Comparison of ENCODE assay signal across 1 cellular context in genomic region chr1:231240883-231241735, GRCh38.
A peak's percentile ranks its signal among the peaks of the same experiment; 100 is the strongest.
TF ChIP-seq lines count a peak whose summit lies in the region.

TSS of gene GNPAT (plus strand) at chr1:231241212. CDS start at chr1:231241379, 167 bp downstream.

TF ChIP-seq in HepG2, 621 proteins besides CTCF, POLR2A, EP300 and RAD21 (continued from another document and continues in another):
- TF ChIP-seq IKZF4 (CRISPR knock-in tag; IDR thresholded peaks at IDR 0.05; ENCODE audit: borderline replicate concordance, low read depth, not compliant biosample characterization) (peak; percentile 82), MTF1 (CRISPR knock-in tag; IDR thresholded peaks at IDR 0.05) (no peak), ZNF547 (CRISPR knock-in tag; IDR thresholded peaks at IDR 0.05) (peak; percentile 87), ZNF225 (CRISPR knock-in tag; IDR thresholded peaks at IDR 0.05) (peak; percentile 49; the same call in 1 of the 2 replicates), RNF219 (CRISPR knock-in tag; IDR thresholded peaks at IDR 0.05) (0 out of 2 replicates have a peak, but pooled peaks have one; percentile 38), ARNTL (CRISPR knock-in tag; IDR thresholded peaks at IDR 0.05) (no peak), IRX3 (CRISPR knock-in tag; IDR thresholded peaks at IDR 0.05; ENCODE audit: borderline replicate concordance, low read depth) (no peak), SP140L (CRISPR knock-in tag; IDR thresholded peaks at IDR 0.05; ENCODE audit: borderline replicate concordance) (0 out of 2 replicates have a peak, but pooled peaks have one; percentile 39), RNF2 (conservative IDR thresholded peaks at IDR 0.05; ENCODE audit: low read depth) (0 out of 2 replicates have a peak, but pooled peaks have one; percentile 71), ZNF704 (CRISPR knock-in tag; IDR thresholded peaks at IDR 0.05; ENCODE audit: borderline replicate concordance) (peak; percentile 49; the same call in 1 of the 2 replicates), ZNF841 (CRISPR knock-in tag; IDR thresholded peaks at IDR 0.05; ENCODE audit: borderline replicate concordance) (no peak), NFIB (CRISPR knock-in tag; IDR thresholded peaks at IDR 0.05; ENCODE audit: borderline replicate concordance) (no peak; the same call in 1 of the 2 replicates), ZFP41 (CRISPR knock-in tag; IDR thresholded peaks at IDR 0.05; ENCODE audit: borderline replicate concordance) (no peak), BRF2 (CRISPR knock-in tag; IDR thresholded peaks at IDR 0.05) (no peak), SP5 (CRISPR knock-in tag; IDR thresholded peaks at IDR 0.05; ENCODE audit: borderline replicate concordance, low read depth) (no peak), ZNF383 (CRISPR knock-in tag; IDR thresholded peaks at IDR 0.05; ENCODE audit: borderline replicate concordance) (no peak), ZNF713 (CRISPR knock-in tag; IDR thresholded peaks at IDR 0.05) (no peak), ZFAT (CRISPR knock-in tag; conservative IDR thresholded peaks at IDR 0.05) (0 out of 2 replicates have a peak, but pooled peaks have one; percentile 55), EZH2 (conservative IDR thresholded peaks at IDR 0.05; ENCODE audit: low read depth, low read length) (no peak), SYNCRIP (IDR thresholded peaks at IDR 0.05; ENCODE audit: insufficient read depth, low read depth, low read length) (no peak), ZBTB1 (CRISPR knock-in tag; IDR thresholded peaks at IDR 0.05; ENCODE audit: borderline replicate concordance) (no peak; the same call in 1 of the 2 replicates), ZNF124 (CRISPR knock-in tag; IDR thresholded peaks at IDR 0.05) (peak; percentile 52; the same call in 1 of the 2 replicates), ERF (CRISPR knock-in tag; IDR thresholded peaks at IDR 0.05) (peak; percentile 71; the same call in 1 of the 2 replicates), TMF1 (CRISPR knock-in tag; IDR thresholded peaks at IDR 0.05; ENCODE audit: low read depth) (no peak; the same call in 1 of the 2 replicates), SOX6 (IDR thresholded peaks at IDR 0.05) (no peak), SOX6 (CRISPR knock-in tag; IDR thresholded peaks at IDR 0.05) (0 out of 2 replicates have a peak, but pooled peaks have one; percentile 46), MEIS1 (CRISPR knock-in tag; IDR thresholded peaks at IDR 0.05; ENCODE audit: borderline replicate concordance) (0 out of 2 replicates have a peak, but pooled peaks have one; percentile 35), STAG1 (CRISPR knock-in tag; IDR thresholded peaks at IDR 0.05) (no peak), ZBTB25 (CRISPR knock-in tag; IDR thresholded peaks at IDR 0.05) (peak; percentile 65; the same call in 1 of the 2 replicates), ISL2 (CRISPR knock-in tag; IDR thresholded peaks at IDR 0.05) (peak; percentile 71), ZFP36L2 (CRISPR knock-in tag; IDR thresholded peaks at IDR 0.05) (no peak), SNRNP70 (IDR thresholded peaks at IDR 0.05; ENCODE audit: low read depth, low read length) (no peak), TRIM22 (IDR thresholded peaks at IDR 0.05) (no peak), THAP11 (CRISPR knock-in tag; IDR thresholded peaks at IDR 0.05) (peak; percentile 81), SRF (IDR thresholded peaks at IDR 0.05; ENCODE audit: low read depth, low read length) (no peak), THAP7 (CRISPR knock-in tag; IDR thresholded peaks at IDR 0.05) (no peak), KLF11 (CRISPR knock-in tag; IDR thresholded peaks at IDR 0.05) (no peak; the same call in 1 of the 2 replicates), TCF7 (IDR thresholded peaks at IDR 0.05; ENCODE audit: low read depth) (no peak), ZNF546 (CRISPR knock-in tag; conservative IDR thresholded peaks at IDR 0.05) (peak; percentile 72; the same call in 1 of the 2 replicates), RAD51 (IDR thresholded peaks at IDR 0.05; ENCODE audit: borderline replicate concordance) (no peak), ZC3H4 (CRISPR knock-in tag; IDR thresholded peaks at IDR 0.05; ENCODE audit: borderline replicate concordance) (no peak), HDAC1 (CRISPR knock-in tag; IDR thresholded peaks at IDR 0.05) (peak; percentile 86), NFKB2 (CRISPR knock-in tag; IDR thresholded peaks at IDR 0.05; ENCODE audit: borderline replicate concordance) (peak; percentile 78; the same call in 1 of the 2 replicates), ZNF282 (IDR thresholded peaks at IDR 0.05; ENCODE audit: partially characterized antibody) (no peak), NONO (IDR thresholded peaks at IDR 0.05) (no peak), NONO (CRISPR knock-in tag; conservative IDR thresholded peaks at IDR 0.05) (peak; percentile 84), MBD4 (IDR thresholded peaks at IDR 0.05; ENCODE audit: borderline replicate concordance, low read length) (no peak), SKI (IDR thresholded peaks at IDR 0.05; ENCODE audit: partially characterized antibody) (no peak)
- TF ChIP-seq, protein P1, sequence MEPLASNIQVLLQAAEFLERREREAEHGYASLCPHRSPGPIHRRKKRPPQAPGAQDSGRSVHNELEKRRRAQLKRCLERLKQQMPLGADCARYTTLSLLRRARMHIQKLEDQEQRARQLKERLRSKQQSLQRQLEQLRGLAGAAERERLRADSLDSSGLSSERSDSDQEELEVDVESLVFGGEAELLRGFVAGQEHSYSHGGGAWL (CRISPR knock-in tag; IDR thresholded peaks at IDR 0.05) = peak; percentile 72
- TF ChIP-seq, protein P2, sequence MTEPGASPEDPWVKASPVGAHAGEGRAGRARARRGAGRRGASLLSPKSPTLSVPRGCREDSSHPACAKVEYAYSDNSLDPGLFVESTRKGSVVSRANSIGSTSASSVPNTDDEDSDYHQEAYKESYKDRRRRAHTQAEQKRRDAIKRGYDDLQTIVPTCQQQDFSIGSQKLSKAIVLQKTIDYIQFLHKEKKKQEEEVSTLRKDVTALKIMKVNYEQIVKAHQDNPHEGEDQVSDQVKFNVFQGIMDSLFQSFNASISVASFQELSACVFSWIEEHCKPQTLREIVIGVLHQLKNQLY (CRISPR knock-in tag; IDR thresholded peaks at IDR 0.05) = no peak
- TF ChIP-seq, protein P3, sequence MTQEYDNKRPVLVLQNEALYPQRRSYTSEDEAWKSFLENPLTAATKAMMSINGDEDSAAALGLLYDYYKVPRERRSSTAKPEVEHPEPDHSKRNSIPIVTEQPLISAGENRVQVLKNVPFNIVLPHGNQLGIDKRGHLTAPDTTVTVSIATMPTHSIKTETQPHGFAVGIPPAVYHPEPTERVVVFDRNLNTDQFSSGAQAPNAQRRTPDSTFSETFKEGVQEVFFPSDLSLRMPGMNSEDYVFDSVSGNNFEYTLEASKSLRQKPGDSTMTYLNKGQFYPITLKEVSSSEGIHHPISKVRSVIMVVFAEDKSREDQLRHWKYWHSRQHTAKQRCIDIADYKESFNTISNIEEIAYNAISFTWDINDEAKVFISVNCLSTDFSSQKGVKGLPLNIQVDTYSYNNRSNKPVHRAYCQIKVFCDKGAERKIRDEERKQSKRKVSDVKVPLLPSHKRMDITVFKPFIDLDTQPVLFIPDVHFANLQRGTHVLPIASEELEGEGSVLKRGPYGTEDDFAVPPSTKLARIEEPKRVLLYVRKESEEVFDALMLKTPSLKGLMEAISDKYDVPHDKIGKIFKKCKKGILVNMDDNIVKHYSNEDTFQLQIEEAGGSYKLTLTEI (CRISPR knock-in tag; conservative IDR thresholded peaks at IDR 0.05) = no peak
- TF ChIP-seq, protein P4, sequence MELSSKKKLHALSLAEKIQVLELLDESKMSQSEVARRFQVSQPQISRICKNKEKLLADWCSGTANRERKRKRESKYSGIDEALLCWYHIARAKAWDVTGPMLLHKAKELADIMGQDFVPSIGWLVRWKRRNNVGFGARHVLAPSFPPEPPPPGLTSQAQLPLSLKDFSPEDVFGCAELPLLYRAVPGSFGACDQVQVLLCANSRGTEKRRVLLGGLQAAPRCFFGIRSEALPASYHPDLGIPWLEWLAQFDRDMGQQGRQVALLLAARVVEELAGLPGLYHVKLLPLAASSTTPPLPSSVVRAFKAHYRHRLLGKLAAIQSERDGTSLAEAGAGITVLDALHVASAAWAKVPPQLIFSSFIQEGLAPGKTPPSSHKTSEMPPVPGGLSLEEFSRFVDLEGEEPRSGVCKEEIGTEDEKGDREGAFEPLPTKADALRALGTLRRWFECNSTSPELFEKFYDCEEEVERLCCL (CRISPR knock-in tag; IDR thresholded peaks at IDR 0.05; ENCODE audit: borderline replicate concordance) = no peak
